8 cellular contexts compared by ENCODE assay signal in genomic region chr16:21708533-21709115, GRCh38. TPM values are rescaled to one million over a fixed set of nuclear protein-coding genes. Genes with fewer than 3 reads are reported as not detected.
DNase-seq lines count a peak whose midpoint lies in the region; ATAC-seq, FAIRE-seq and TF ChIP-seq lines count a peak whose summit lies in the region.

No MANE protein-coding gene starts in this region.

- WGBS in A549 (ENCODE audit: missing lambda C conversion rate): 3% methylated on average over 10 of the region's 10 CpGs

- H3K4me2 ChIP-seq in A549: peak overlapping the region; percentile 66

- DNase-seq in A549 (ENCODE audit: low read depth in 1 of 2, low spot score in 1 of 2) (peak; percentile 66 to 73), GM19238 (ENCODE audit: insufficient read length, low spot score) (peak; percentile 58), NCI-H226 (peak; percentile 37), left lobe of liver (ENCODE audit: low spot score) (peak; percentile 70)
- DNase-seq in activated CD4-positive, CD25-positive, alpha-beta regulatory T cell treated with anti-CD3 and anti-CD28 coated beads, Interleukin-2, amount 50 U/mL, for 72 hours: peak; percentile 82
- peak; percentile 70 for DNase-seq in central memory CD4-positive, alpha-beta T cell
- peak; percentile 76 for DNase-seq in stimulated activated CD4-positive, alpha-beta T cell treated with anti-CD3 and anti-CD28 coated beads, Interleukin-4, amount 100 ng/mL, for 4 hours

- no peak for FAIRE-seq in A549 (lab: Jason Lieb, UNC)

- POLR2A ChIA-PET in A549 (lab: Yijun Ruan, JAX): interaction anchor here (0.7 kb wide), 1 partner anchor 86 kb away, joined by 3 read pairs; no protein-coding TSS in a partner anchor

- CTCF ChIA-PET in A549 (lab: Yijun Ruan, JAX): interaction anchor here (0.6 to 7.7 kb wide), 32 partner anchors 9 to 1268 kb away, joined by 3 to 85 read pairs (median 4); partner anchors contain the start of gene OTOA

- peak; percentile 77 for TF ChIP-seq CTCF in A549 (IDR thresholded peaks at IDR 0.05)

- no peak overlapping the region for H3K27ac ChIP-seq in A549

- TF ChIP-seq RAD21 in A549 (conservative IDR thresholded peaks at IDR 0.05 in 1 of 2, IDR thresholded peaks at IDR 0.05 in 1 of 2): peak; percentile 74 to 77

- no peaks in the 10 kb centered on the region for H3K4me1 ChIP-seq in A549

- H3K9me3 ChIP-seq in A549: no peaks in the 10 kb centered on the region

- no peak for TF ChIP-seq POLR2A in A549 (IDR thresholded peaks at IDR 0.05; ENCODE audit: low read length)

- no peak for TF ChIP-seq EP300 in A549 (IDR thresholded peaks at IDR 0.05)

- no peak overlapping the region for H3K4me3 ChIP-seq in A549

- ATAC-seq in A549 (peak; percentile 62 to 79; a peak in 5 of 6 replicates), left lobe of liver (peak; percentile 96), HG02938 (IDR thresholded peaks at IDR 0.05; ENCODE audit: unreplicated experiment) (no peak)

TF ChIP-seq in A549, 52 proteins besides CTCF, POLR2A, EP300 and RAD21:
- TF ChIP-seq SMC3 (IDR thresholded peaks at IDR 0.05): peak; percentile 71; the same call in 2 of the 3 replicates
- 0 out of 4 replicates have a peak, but pooled peaks of 1 of the 2 experiments have one; percentile 26 for TF ChIP-seq CEBPB (IDR thresholded peaks at IDR 0.05)
- TF ChIP-seq HOXB5 (CRISPR knock-in tag; IDR thresholded peaks at IDR 0.05): no peak

RNA-seq across cellular contexts. Expression of gene OTOA, which starts 44.9 kb away (rescaled TPM):
- polyA plus RNA-seq in A549 (2011; rRNA removed) (0.05 and 0.08 TPM in 2 replicates), A549 (2017; fragmentation: RNase III; extraction: RNeasy Plus Mini Kit Qiagen cat#74134 plus additional on column Dnase treatment) (0.04 TPM in 1 of 3 replicates, not detected in the others)
- polyA plus RNA-seq in A549 (2012; cell fraction: cytosol; rRNA removed): 0.03 TPM in 2 replicates
- 0.02 and 0.09 TPM in 2 replicates for polyA plus RNA-seq in A549 (2012; cell fraction: nucleus; rRNA removed)
- polyA minus RNA-seq in A549 (2011; rRNA and poly(A)+ RNA removed): not detected in 2 replicates
- 0.10 TPM for total RNA-seq in left lobe of liver

RNA-seq across cellular contexts. Expression of gene IGSF6, which starts 56.2 kb away (rescaled TPM):
- polyA plus RNA-seq in A549 (2011; rRNA removed): not detected in 2 replicates
- polyA plus RNA-seq in A549 (2012; cell fraction: cytosol; rRNA removed): not detected in 2 replicates
- not detected in 2 replicates for polyA plus RNA-seq in A549 (2012; cell fraction: nucleus; rRNA removed)
- polyA plus RNA-seq in A549 (2017; fragmentation: RNase III; extraction: RNeasy Plus Mini Kit Qiagen cat#74134 plus additional on column Dnase treatment): not detected in 3 replicates
- not detected in 2 replicates for polyA minus RNA-seq in A549 (2011; rRNA and poly(A)+ RNA removed)
- 2.8 TPM for total RNA-seq in left lobe of liver
